15 cellular contexts compared by ENCODE assay signal in genomic region chr3:7536510-7536909, GRCh38.
DNase-seq lines count a peak whose midpoint lies in the region; ATAC-seq and TF ChIP-seq lines count a peak whose summit lies in the region.
"Had no signal": no experiment of that assay in that cellular context is flagged by ENCODE, and none has a peak within 500 bp of the region (broad histone marks: within the 10 kb centered on the region; RNA-seq: fewer than 3 reads in every experiment).

No MANE protein-coding gene starts in this region.

- no peak for ATAC-seq in HG02798 (IDR thresholded peaks at IDR 0.05; ENCODE audit: poor library complexity, unreplicated experiment)
- no peak for ATAC-seq in SK-N-SH treated with all-trans-retinoic acid at 6 μM for 48 hours
- ATAC-seq: PC-3 had no signal

- no peak for TF ChIP-seq CTCF in fibroblast of pulmonary artery (IDR thresholded peaks at IDR 0.05; ENCODE audit: low read length, missing control alignments)

- no peak overlapping the region for H3K4me3 ChIP-seq in fibroblast of pulmonary artery (replicated peaks; ENCODE audit: low read depth, low read length)
- H3K4me3 ChIP-seq: HAP-1 had no signal

- DNase-seq in DMS53 treated with DMSO at 0.1 percent for 48 hours (lab: John Stamatoyannopoulos, UW; ENCODE audit: unreplicated experiment) (peak; percentile 3), DMS79 treated with DMSO at 0.1 percent for 48 hours (lab: John Stamatoyannopoulos, UW) (peak; percentile 79), SHP77 treated with DMSO at 0.1 percent for 48 hours (lab: John Stamatoyannopoulos, UW) (peak; percentile 16), fibroblast of pulmonary artery (ENCODE audit: low read depth) (peak; percentile 19), T1000 (lab: John Stamatoyannopoulos, UW) (no peak), NCI-H1436 (lab: John Stamatoyannopoulos, UW) (no peak)
- DNase-seq: Calu3; CD4-positive, alpha-beta T cell; DND-41; MV-4-11; NCI-H2227 treated with DMSO at 0.1 percent for 48 hours; PC-3 had no signal

TF ChIP-seq in SK-N-SH treated with all-trans-retinoic acid at 6 μM for 48 hours, 23 proteins besides CTCF, POLR2A, EP300 and RAD21:
- TF ChIP-seq RARB (CRISPR knock-in tag; IDR thresholded peaks at IDR 0.05), result no peak
- TF ChIP-seq ZC3H10 (CRISPR knock-in tag; IDR thresholded peaks at IDR 0.05), result no peak
- TF ChIP-seq CSDC2 (CRISPR knock-in tag; IDR thresholded peaks at IDR 0.05), result no peak
- TF ChIP-seq ZNF8 (CRISPR knock-in tag; IDR thresholded peaks at IDR 0.05), result no peak
- TF ChIP-seq ESRRG (CRISPR knock-in tag; IDR thresholded peaks at IDR 0.05), result no peak
- TF ChIP-seq ZNF70 (CRISPR knock-in tag; IDR thresholded peaks at IDR 0.05), result no peak
- TF ChIP-seq PPARA (CRISPR knock-in tag; IDR thresholded peaks at IDR 0.05; ENCODE audit: borderline replicate concordance), result no peak
- no peak for TF ChIP-seq TCF4 (CRISPR knock-in tag; IDR thresholded peaks at IDR 0.05; ENCODE audit: borderline replicate concordance)
- TF ChIP-seq, protein P1, sequence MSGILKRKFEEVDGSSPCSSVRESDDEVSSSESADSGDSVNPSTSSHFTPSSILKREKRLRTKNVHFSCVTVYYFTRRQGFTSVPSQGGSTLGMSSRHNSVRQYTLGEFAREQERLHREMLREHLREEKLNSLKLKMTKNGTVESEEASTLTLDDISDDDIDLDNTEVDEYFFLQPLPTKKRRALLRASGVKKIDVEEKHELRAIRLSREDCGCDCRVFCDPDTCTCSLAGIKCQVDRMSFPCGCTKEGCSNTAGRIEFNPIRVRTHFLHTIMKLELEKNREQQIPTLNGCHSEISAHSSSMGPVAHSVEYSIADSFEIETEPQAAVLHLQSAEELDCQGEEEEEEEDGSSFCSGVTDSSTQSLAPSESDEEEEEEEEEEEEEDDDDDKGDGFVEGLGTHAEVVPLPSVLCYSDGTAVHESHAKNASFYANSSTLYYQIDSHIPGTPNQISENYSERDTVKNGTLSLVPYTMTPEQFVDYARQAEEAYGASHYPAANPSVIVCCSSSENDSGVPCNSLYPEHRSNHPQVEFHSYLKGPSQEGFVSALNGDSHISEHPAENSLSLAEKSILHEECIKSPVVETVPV (CRISPR knock-in tag; IDR thresholded peaks at IDR 0.05), result no peak

Comparison
In these comparisons a context has a peak if more than half of its experiments do, and no peak if none do; other contexts are left out.
1. DNase-seq: peak in DMS53 treated with DMSO at 0.1 percent for 48 hours (single experiment), DMS79 treated with DMSO at 0.1 percent for 48 hours (single experiment), SHP77 treated with DMSO at 0.1 percent for 48 hours (single experiment) and fibroblast of pulmonary artery (single experiment); none in T1000 (single experiment) and NCI-H1436 (single experiment).